In the genomic region with DNA sequence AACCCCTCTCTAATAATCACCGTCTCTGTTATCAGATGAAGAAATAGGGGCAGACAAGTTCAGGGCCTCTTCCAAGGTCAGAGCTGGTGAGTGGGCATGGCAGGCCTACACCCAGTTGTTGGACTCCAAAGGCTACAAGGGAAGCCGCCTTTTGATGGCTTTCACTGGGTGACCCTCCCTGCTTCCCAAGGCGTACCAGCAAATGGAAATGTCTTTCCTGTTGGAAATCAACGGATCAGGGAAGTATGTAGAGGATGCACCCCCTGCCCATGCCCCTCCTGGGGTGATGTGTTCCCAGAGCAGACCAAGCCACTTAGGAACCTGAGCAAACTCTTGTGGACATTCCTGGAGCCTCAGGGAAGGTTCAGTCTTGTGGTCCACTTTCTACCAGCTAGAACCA, we compare ENCODE assay signal across 20 cellular contexts. TPM values are rescaled to one million over a fixed set of nuclear protein-coding genes. Genes with fewer than 3 reads are reported as not detected.
"Had no signal": no experiment of that assay in that cellular context is flagged by ENCODE, and none has a peak within 500 bp of the region (broad histone marks: within the 10 kb centered on the region; RNA-seq: fewer than 3 reads in every experiment).

No MANE protein-coding gene starts in this region.

- H3K27ac ChIP-seq: foreskin keratinocyte, lower lobe of right lung, pancreas, SK-N-MC, thyroid gland, uterus had no signal

- ATAC-seq: activated CD4-positive, alpha-beta T cell treated with anti-CD3 and anti-CD28 coated beads for 36 hours; foreskin keratinocyte; lower lobe of right lung; stimulated activated effector memory CD8-positive, alpha-beta T cell treated with anti-CD3 and anti-CD28 coated beads, Interleukin-12 subunit alpha, Interleukin-12 subunit beta, amount 100 ng/mL, for 72 hours had no signal

- H3K36me3 ChIP-seq: lower lobe of right lung, pancreas, thyroid gland, uterus had no signal

- H3K9me3 ChIP-seq: lower lobe of right lung, pancreas, thyroid gland, uterus had no signal

- H3K4me3 ChIP-seq: lower lobe of right lung, pancreas, SK-N-MC, thyroid gland, uterus had no signal

- H3K27me3 ChIP-seq: pancreas, thyroid gland, uterus had no signal

- DNase-seq: activated CD4-positive, alpha-beta memory T cell treated with anti-CD3 and anti-CD28 coated beads for 36 hours; activated CD4-positive, alpha-beta T cell treated with anti-CD3 and anti-CD28 coated beads for 36 hours; activated gamma-delta T cell treated with Interleukin-2 at 50 U/mL for 16 hours; activated T-cell treated with anti-CD3 and anti-CD28 coated beads, Interleukin-2, amount 50 U/mL, for 48 hours; amygdala; foreskin keratinocyte; glutamatergic neuron; lower lobe of right lung; midbrain; stimulated activated CD4-positive, alpha-beta T cell treated with anti-CD3 and anti-CD28 coated beads, Interleukin-12 subunit alpha, Interleukin-12 subunit beta, amount 100 ng/mL, for 4 hours; stimulated activated CD4-positive, alpha-beta T cell treated with anti-CD3 and anti-CD28 coated beads, Interleukin-2, amount 100 ng/mL, for 24 hours; T-helper 1 cell; uterus had no signal

- H3K4me1 ChIP-seq: lower lobe of right lung, pancreas, uterus had no signal

RNA-seq across cellular contexts. Expression of gene LGR6, which starts 47.4 kb away (rescaled TPM):
- total RNA-seq: bronchial epithelial cell, endothelial cell of umbilical vein had no signal
- polyA plus RNA-seq: endothelial cell of umbilical vein, neural cell had no signal
